Comparison of ENCODE assay signal across 8 cellular contexts in the genomic region with DNA sequence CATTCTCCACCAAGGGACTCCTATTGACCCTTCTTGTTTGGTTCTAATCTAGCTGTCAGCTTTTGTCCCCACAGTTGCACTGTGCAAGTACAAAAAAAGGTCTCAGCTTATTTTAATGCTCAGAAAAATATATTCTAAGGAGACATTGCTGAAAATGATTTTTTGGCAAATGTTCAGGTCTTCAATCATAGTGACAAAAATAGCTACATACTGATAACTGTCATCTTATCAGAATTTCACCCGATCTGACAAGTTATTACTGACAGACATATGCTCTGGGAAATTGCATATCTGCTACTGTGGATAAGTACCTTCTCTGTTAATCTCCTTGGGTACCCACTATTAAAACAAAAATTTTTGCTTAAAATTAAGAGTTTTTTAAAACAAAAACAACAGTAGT.
"Had no signal": no experiment of that assay in that cellular context is flagged by ENCODE, and none has a peak within 500 bp of the region (broad histone marks: within the 10 kb centered on the region; RNA-seq: fewer than 3 reads in every experiment).

No MANE protein-coding gene starts in this region.

- H3K4me3 ChIP-seq: K562 had no signal

- FAIRE-seq: HepG2, HTR-8/SVneo, K562 had no signal

- H3K27ac ChIP-seq: HL-60, KMS-11 had no signal

- DNase-seq: IMR-90, KBM-7, KG1 had no signal

- H3K4me2 ChIP-seq: KMS-11 had no signal

- H3K9ac ChIP-seq: KMS-11 had no signal
